Comparison of ENCODE assay signal across 15 cellular contexts in the genomic region with DNA sequence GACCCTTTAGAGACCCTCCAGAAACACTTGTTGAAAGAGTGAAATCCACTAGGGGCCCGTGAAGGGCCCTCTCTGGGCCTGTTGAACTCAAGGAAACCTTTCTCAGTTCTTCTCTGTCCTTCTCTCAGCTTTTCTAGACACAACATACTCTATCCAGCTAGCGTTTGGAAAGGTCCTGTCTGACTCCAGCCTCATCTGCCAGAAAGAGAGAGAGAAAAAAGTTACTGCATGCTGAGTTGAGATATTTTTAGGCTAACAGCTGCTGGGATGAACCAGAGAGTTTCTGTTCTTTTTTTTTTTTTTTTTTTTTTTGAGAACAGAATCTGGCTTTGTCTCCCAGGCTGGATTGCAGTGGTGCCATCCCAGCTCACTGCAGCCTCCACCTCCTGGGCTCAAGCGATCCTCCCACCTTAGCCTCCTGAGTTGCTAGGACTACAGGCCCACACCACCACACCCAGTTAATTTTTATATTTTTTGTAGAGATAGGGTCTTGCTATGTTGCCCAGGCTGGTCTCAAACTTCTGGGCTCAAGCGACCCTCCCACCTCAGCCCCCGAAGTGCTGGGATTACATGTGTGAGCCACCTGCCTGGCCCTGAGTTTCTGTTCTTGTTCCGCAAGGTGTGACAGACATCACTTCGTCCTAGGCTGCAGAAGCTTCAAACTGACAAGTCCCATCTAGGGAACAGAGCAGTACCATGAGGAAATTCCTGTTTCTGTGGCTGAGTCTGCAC. TPM values are rescaled to one million over a fixed set of nuclear protein-coding genes. Genes with fewer than 3 reads are reported as not detected.
DNase-seq lines count a peak whose midpoint lies in the region; ATAC-seq, FAIRE-seq and TF ChIP-seq lines count a peak whose summit lies in the region.
"Had no signal": no experiment of that assay in that cellular context is flagged by ENCODE, and none has a peak within 500 bp of the region (broad histone marks: within the 10 kb centered on the region; RNA-seq: fewer than 3 reads in every experiment).

No MANE protein-coding gene starts in this region.

- H3K9ac ChIP-seq in MM.1S (ENCODE audit: low read length) = no peak overlapping the region
- H3K9ac ChIP-seq in K562 (ENCODE audit: insufficient read depth in 1 of 2, low read depth in 2 of 2, low read length in 2 of 2) = no peak overlapping the region
- H3K9ac ChIP-seq in skeletal muscle tissue (ENCODE audit: low read depth in 1 of 3, low read length in 3 of 3) = peak overlapping the region; percentile 37 to 67 (median 57)

- H3K79me2 ChIP-seq in MM.1S (ENCODE audit: low read length) (no peaks in the 10 kb centered on the region), K562 (ENCODE audit: control insufficient read depth, insufficient read depth, low read length) (no peaks in the 10 kb centered on the region)

- H3K9me2 ChIP-seq in MM.1S (replicated peaks; ENCODE audit: insufficient read depth, low read length) = no peaks in the 10 kb centered on the region

- H3K36me3 ChIP-seq in MM.1S (replicated peaks; ENCODE audit: insufficient read depth, low read length) = no peaks in the 10 kb centered on the region
- H3K36me3 ChIP-seq in K562 (ENCODE audit: control insufficient read depth, insufficient read depth, low read length) = no peaks in the 10 kb centered on the region
- no peaks in the 10 kb centered on the region for H3K36me3 ChIP-seq in skeletal muscle tissue (ENCODE audit: control insufficient read depth in 3 of 3, insufficient read depth in 3 of 3, low read length in 3 of 3)
- H3K36me3 ChIP-seq: HAP-1, spleen had no signal

- no peaks in the 10 kb centered on the region for H3K9me1 ChIP-seq in K562 (ENCODE audit: control insufficient read depth, insufficient read depth, low read length)

- CTCF ChIA-PET in K562 (lab: Yijun Ruan, JAX; ENCODE audit: low intra/inter-chr PET ratio) = interaction anchor here (0.6 kb wide), 2 partner anchors 215 to 230 kb away, joined by 3 to 6 read pairs; no protein-coding TSS in a partner anchor

- TF ChIP-seq CTCF in MM.1S (IDR thresholded peaks at IDR 0.05; ENCODE audit: low read length) = no peak
- no peak for TF ChIP-seq CTCF in K562 (IDR thresholded peaks at IDR 0.05 in 2 of 3, conservative IDR thresholded peaks at IDR 0.05 in 1 of 3; ENCODE audit: insufficient read depth in 2 of 3, low read depth in 1 of 3, low read length in 3 of 3)

- DNase-seq in MM.1S (no peak), K562 (ENCODE audit: extremely low read depth in 1 of 4, low spot score in 3 of 4) (no peak), inferior parietal cortex (ENCODE audit: extremely low spot score) (peak; percentile 53), NAMALWA (ENCODE audit: low spot score) (no peak), NCI-H446 (lab: John Stamatoyannopoulos, UW) (no peak), NCI-H226 (no peak)
- no peak for DNase-seq in activated T-helper 1 cell treated with anti-CD3 and anti-CD28 coated beads, Interleukin-12 subunit alpha, Interleukin-12 subunit beta, Interleukin-2, Interleukin-4 antibody, amounts not matched to agents 30 ng/mL and 10 ng/mL and 1 ng/mL, durations not matched to agents 14 hours and 24 hours and 36 hours (ENCODE audit: low spot score)
- DNase-seq: activated CD4-positive, alpha-beta T cell treated with anti-CD3 and anti-CD28 coated beads, Interleukin-2, amount 10 ng/mL, durations not matched to agents 24 days and 14 days; Calu3; NCI-H526; spleen had no signal

- H4K20me1 ChIP-seq in MM.1S (ENCODE audit: insufficient read depth, low read length) (no peaks in the 10 kb centered on the region), K562 (replicated peaks; ENCODE audit: control insufficient read depth, insufficient read depth, low read length) (no peaks in the 10 kb centered on the region)

- in situ Hi-C loops in K562 (cut with MboI) = loop anchor here (5.0 kb wide), 1 partner anchor 126 kb away; no protein-coding TSS in a partner anchor

- no peak for FAIRE-seq in K562 (lab: Jason Lieb, UNC)

- no peaks in the 10 kb centered on the region for H3K27me3 ChIP-seq in MM.1S (replicated peaks; ENCODE audit: insufficient read depth, low read length)
- no peaks in the 10 kb centered on the region for H3K27me3 ChIP-seq in K562 (ENCODE audit: control insufficient read depth in 2 of 2, insufficient read depth in 2 of 2, low read length in 2 of 2)
- no peaks in the 10 kb centered on the region for H3K27me3 ChIP-seq in skeletal muscle tissue (ENCODE audit: control insufficient read depth in 3 of 3, insufficient read depth in 3 of 3, low read length in 3 of 3)
- H3K27me3 ChIP-seq: spleen had no signal

- H3K4me1 ChIP-seq in MM.1S (ENCODE audit: low read length) (peaks cover 19% of the 10 kb centered on the region), K562 (replicated peaks in 1 of 2; ENCODE audit: control insufficient read depth in 2 of 2, insufficient read depth in 2 of 2, low read length in 2 of 2) (peaks cover 0 to 3% of the 10 kb centered on the region in 2 experiments; a peak in 1 of 5 replicates), skeletal muscle tissue (ENCODE audit: control insufficient read depth in 3 of 3, insufficient read depth in 3 of 3, low read length in 3 of 3) (peaks cover 17 to 33% (median 29%) of the 10 kb centered on the region in 3 donors)

- no peak for TF ChIP-seq EP300 in K562 (IDR thresholded peaks at IDR 0.05; ENCODE audit: low read length)

- no peaks in the 10 kb centered on the region for H3K9me3 ChIP-seq in MM.1S (replicated peaks; ENCODE audit: insufficient read depth, low read length)
- no peaks in the 10 kb centered on the region for H3K9me3 ChIP-seq in K562 (replicated peaks; ENCODE audit: control insufficient read depth, insufficient read depth, low read depth, low read length)
- no peaks in the 10 kb centered on the region for H3K9me3 ChIP-seq in skeletal muscle tissue (ENCODE audit: control insufficient read depth in 3 of 3, low read length in 3 of 3)
- H3K9me3 ChIP-seq: HAP-1, mucosa of descending colon, spleen had no signal

- H3K4me1 Mint-ChIP-seq in activated T-helper 1 cell treated with anti-CD3 and anti-CD28 coated beads, Interleukin-12 subunit alpha, Interleukin-12 subunit beta, Interleukin-2, Interleukin-4 antibody, amounts not matched to agents 30 ng/mL and 10 ng/mL and 1 ng/mL, durations not matched to agents 14 hours and 24 hours and 36 hours (ENCODE audit: low read depth) = peaks cover 7% of the 10 kb centered on the region

- intact Hi-C loops in K562 (cut with micrococcal nuclease) = no loop called here
- intact Hi-C loops in activated T-helper 1 cell treated with anti-CD3 and anti-CD28 coated beads, Interleukin-12 subunit alpha, Interleukin-12 subunit beta, Interleukin-2, Interleukin-4 antibody, amounts not matched to agents 30 ng/mL and 10 ng/mL and 1 ng/mL, durations not matched to agents 14 hours and 24 hours and 36 hours (cut with micrococcal nuclease) = no loop called here

- H3K27me3 Mint-ChIP-seq in activated T-helper 1 cell treated with anti-CD3 and anti-CD28 coated beads, Interleukin-12 subunit alpha, Interleukin-12 subunit beta, Interleukin-2, Interleukin-4 antibody, amounts not matched to agents 30 ng/mL and 10 ng/mL and 1 ng/mL, durations not matched to agents 14 hours and 24 hours and 36 hours (ENCODE audit: insufficient read depth) = no peaks in the 10 kb centered on the region
- H3K27me3 Mint-ChIP-seq: activated CD4-positive, alpha-beta T cell treated with anti-CD3 and anti-CD28 coated beads, Interleukin-2, amount 10 ng/mL, durations not matched to agents 24 days and 14 days; activated naive CD4-positive, alpha-beta T cell treated with anti-CD3 and anti-CD28 coated beads, Interleukin-2, amount 50 U/mL, for 24 hours had no signal

- TF ChIP-seq POLR2A in K562 (conservative IDR thresholded peaks at IDR 0.05) = no peak

- peaks cover 9% of the 10 kb centered on the region; the same call in 1 of the 2 replicates for H3F3A ChIP-seq in MM.1S (ENCODE audit: insufficient read depth, low read length)

- H3K4me3 ChIP-seq in MM.1S (ENCODE audit: low read length) = no peak overlapping the region
- H3K4me3 ChIP-seq in K562 = no peak overlapping the region
- peak overlapping the region in 1 of 3 donors; percentile 44 for H3K4me3 ChIP-seq in skeletal muscle tissue (ENCODE audit: low read length in 3 of 3)
- H3K4me3 ChIP-seq: HAP-1, mucosa of descending colon, spleen had no signal

- H2AFZ ChIP-seq in MM.1S (ENCODE audit: low read length) (peak overlapping the region; percentile 14; the same call in 1 of the 2 replicates), K562 (ENCODE audit: low read depth, low read length) (no peak overlapping the region)

- BruUV-seq in K562 (replicated peaks; lab: Mats Ljungman, UMichigan) = no TSS peak

- H3K4me2 ChIP-seq in MM.1S (ENCODE audit: low read depth, low read length) (peak overlapping the region; percentile 14; the same call in 1 of the 2 replicates), K562 (ENCODE audit: insufficient read depth, low read length) (no peak overlapping the region)

- POLR2A ChIA-PET in K562 (lab: Yijun Ruan, JAX) = no interaction called here

- H3K9me3 Mint-ChIP-seq in activated T-helper 1 cell treated with anti-CD3 and anti-CD28 coated beads, Interleukin-12 subunit alpha, Interleukin-12 subunit beta, Interleukin-2, Interleukin-4 antibody, amounts not matched to agents 30 ng/mL and 10 ng/mL and 1 ng/mL, durations not matched to agents 14 hours and 24 hours and 36 hours = no peaks in the 10 kb centered on the region
- H3K9me3 Mint-ChIP-seq: activated CD4-positive, alpha-beta T cell treated with anti-CD3 and anti-CD28 coated beads, Interleukin-2, amount 10 ng/mL, durations not matched to agents 24 days and 14 days; activated naive CD4-positive, alpha-beta T cell treated with anti-CD3 and anti-CD28 coated beads, Interleukin-2, amount 50 U/mL, for 24 hours had no signal

- TF ChIP-seq RAD21 in K562 (CRISPR knock-in tag; conservative IDR thresholded peaks at IDR 0.05 in 1 of 2, IDR thresholded peaks at IDR 0.05 in 1 of 2) = no peak

- ATAC-seq in K562 = no peak

- H3K27ac Mint-ChIP-seq in activated T-helper 1 cell treated with anti-CD3 and anti-CD28 coated beads, Interleukin-12 subunit alpha, Interleukin-12 subunit beta, Interleukin-2, Interleukin-4 antibody, amounts not matched to agents 30 ng/mL and 10 ng/mL and 1 ng/mL, durations not matched to agents 14 hours and 24 hours and 36 hours = no peak overlapping the region
- H3K27ac Mint-ChIP-seq: activated CD4-positive, alpha-beta T cell treated with anti-CD3 and anti-CD28 coated beads, Interleukin-2, amount 10 ng/mL, durations not matched to agents 24 days and 14 days had no signal

- 48% methylated on average over 7 of the region's 7 CpGs for WGBS in K562 (ENCODE audit: insufficient coverage, low coverage, missing lambda C conversion rate)

- H3K4me3 Mint-ChIP-seq in activated T-helper 1 cell treated with anti-CD3 and anti-CD28 coated beads, Interleukin-12 subunit alpha, Interleukin-12 subunit beta, Interleukin-2, Interleukin-4 antibody, amounts not matched to agents 30 ng/mL and 10 ng/mL and 1 ng/mL, durations not matched to agents 14 hours and 24 hours and 36 hours = no peak overlapping the region
- H3K4me3 Mint-ChIP-seq: activated CD4-positive, alpha-beta T cell treated with anti-CD3 and anti-CD28 coated beads, Interleukin-2, amount 10 ng/mL, durations not matched to agents 24 days and 14 days; activated naive CD4-positive, alpha-beta T cell treated with anti-CD3 and anti-CD28 coated beads, Interleukin-2, amount 50 U/mL, for 24 hours had no signal

- H3K27ac ChIP-seq in MM.1S (ENCODE audit: low read length) (no peak overlapping the region), K562 (ENCODE audit: extremely low read depth, low read depth, low read length) (no peak overlapping the region), skeletal muscle tissue (ENCODE audit: low read depth, low read length) (peak overlapping the region; percentile 94)

- H3K36me3 Mint-ChIP-seq in activated T-helper 1 cell treated with anti-CD3 and anti-CD28 coated beads, Interleukin-12 subunit alpha, Interleukin-12 subunit beta, Interleukin-2, Interleukin-4 antibody, amounts not matched to agents 30 ng/mL and 10 ng/mL and 1 ng/mL, durations not matched to agents 14 hours and 24 hours and 36 hours (ENCODE audit: low read depth) = no peaks in the 10 kb centered on the region
- H3K36me3 Mint-ChIP-seq: activated naive CD4-positive, alpha-beta T cell treated with anti-CD3 and anti-CD28 coated beads, Interleukin-2, amount 50 U/mL, for 24 hours had no signal

RNA-seq across cellular contexts. Expression of a gene that starts 14.9 kb away (rescaled TPM):
- 44.0 and 59.0 TPM in 2 replicates for total RNA-seq in K562 (2011; cell fraction: chromatin; rRNA removed; ENCODE audit: low replicate concordance)
- total RNA-seq in K562 (2011; cell fraction: nucleolus; rRNA removed) = 27.0 and 29.3 TPM in 2 replicates
- 38.6 and 52.3 TPM in 2 replicates for total RNA-seq in K562 (2011; cell fraction: nucleoplasm; rRNA removed)
- total RNA-seq in K562 (2014; rRNA removed) = 19.8 and 23.9 TPM in 2 replicates
- total RNA-seq in K562 (2014; rRNA removed; fragmentation: Illumina TruSeq; extraction: Trizol) = 17.5 and 17.7 TPM in 2 replicates
- 17.7 and 18.1 TPM in 2 replicates for total RNA-seq in K562 (2015; rRNA removed; fragmentation: Illumina TruSeq; extraction: Trizol)
- 24.5 and 27.6 TPM in 2 replicates for total RNA-seq in K562 (2021)
- polyA plus RNA-seq in K562 (2011; rRNA removed) = 15.2 and 19.3 TPM in 2 replicates
- 12.2 and 12.8 TPM in 2 replicates for polyA plus RNA-seq in K562 (2011; cell fraction: cytosol; rRNA removed)
- 22.0 and 25.0 TPM in 2 replicates for polyA plus RNA-seq in K562 (2011; cell fraction: nucleus; rRNA removed)
- polyA plus RNA-seq in K562 (2012) = 9.8 and 13.7 TPM in 2 replicates
- polyA plus RNA-seq in K562 (2014; fragmentation: Illumina TruSeq; extraction: Trizol) = 23.6 and 27.6 TPM in 2 replicates
- 1 to 10 TPM; 4.1 to 4.8 TPM for polyA plus RNA-seq in K562 (2014; fragmentation: Nextera tagmentation; extraction: Ambion mirVana)
- 18.4 and 20.2 TPM in 2 replicates for polyA plus RNA-seq in K562 (2014; rRNA removed)
- polyA minus RNA-seq in K562 (2011; rRNA and poly(A)+ RNA removed) = 28.0 and 31.6 TPM in 2 replicates
- 9.4 and 13.2 TPM in 2 replicates for polyA minus RNA-seq in K562 (2011; cell fraction: cytosol; rRNA and poly(A)+ RNA removed)
- polyA minus RNA-seq in K562 (2011; cell fraction: nucleus; rRNA and poly(A)+ RNA removed) = 22.8 and 23.2 TPM in 2 replicates
- total RNA-seq in skeletal muscle tissue = 20.4 TPM
- total RNA-seq in activated T-helper 1 cell treated with anti-CD3 and anti-CD28 coated beads, Interleukin-12 subunit alpha, Interleukin-12 subunit beta, Interleukin-2, Interleukin-4 antibody, amounts not matched to agents 30 ng/mL and 10 ng/mL and 1 ng/mL, durations not matched to agents 14 hours and 24 hours and 36 hours = 20.6 and 21.9 TPM in 2 replicates

Comparison
In these comparisons a context has a peak if more than half of its experiments do, and no peak if none do; other contexts are left out.
1. H3K9ac ChIP-seq: peak in skeletal muscle tissue (3 of 3); none in MM.1S (single experiment) and K562 (0 of 2).